3 cellular contexts compared by ENCODE assay signal in the genomic region with DNA sequence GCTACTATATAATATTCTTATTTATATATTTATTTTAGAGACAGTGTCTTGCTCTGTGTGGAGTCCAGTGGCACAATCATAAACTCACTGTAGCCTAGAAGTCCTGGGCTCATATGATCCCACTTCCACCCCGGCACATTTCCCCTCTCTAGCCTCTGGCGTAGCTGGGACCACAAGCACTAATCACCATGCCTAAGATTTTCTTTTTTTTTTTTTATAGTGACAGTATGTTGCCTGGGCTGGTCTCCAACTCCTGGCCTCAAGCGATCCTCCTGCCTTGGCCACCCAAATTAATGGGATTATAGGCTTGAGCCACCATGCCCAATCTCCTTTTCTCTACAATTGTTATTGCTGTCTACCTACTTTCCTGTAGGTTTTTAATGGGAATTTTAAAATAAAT.
"Had no signal": no experiment of that assay in that cellular context is flagged by ENCODE, and none has a peak within 500 bp of the region (broad histone marks: within the 10 kb centered on the region; RNA-seq: fewer than 3 reads in every experiment).

No MANE protein-coding gene starts in this region.

- DNase-seq: GDM1, GF-D8 had no signal

- H3K4me3 ChIP-seq: GM12878 had no signal
